ENCODE assay signal across 4 cellular contexts in genomic region chr5:174157048-174157447, GRCh38.
TF ChIP-seq lines count a peak whose summit lies in the region.

No MANE protein-coding gene starts in this region.

TF ChIP-seq in GM23338, 12 proteins besides CTCF, POLR2A, EP300 and RAD21 (continues in another document):
- TF ChIP-seq JUNB (IDR thresholded peaks at IDR 0.05; ENCODE audit: unreplicated experiment), result no peak
- TF ChIP-seq ETS1 (IDR thresholded peaks at IDR 0.05), result no peak
- no peak for TF ChIP-seq REST (IDR thresholded peaks at IDR 0.05; ENCODE audit: unreplicated experiment)
- no peak for TF ChIP-seq CREB1 (CRISPR knock-in tag; IDR thresholded peaks at IDR 0.05; ENCODE audit: low read depth)
- TF ChIP-seq EZH2 (IDR thresholded peaks at IDR 0.05; ENCODE audit: low read depth, unreplicated experiment), result no peak
- no peak for TF ChIP-seq STAT1 (IDR thresholded peaks at IDR 0.05; ENCODE audit: unreplicated experiment)
- no peak for TF ChIP-seq EZH2phosphoT487 (IDR thresholded peaks at IDR 0.05; ENCODE audit: unreplicated experiment)
- no peak for TF ChIP-seq ZNF331 (CRISPR knock-in tag; IDR thresholded peaks at IDR 0.05; ENCODE audit: low read depth)

TF ChIP-seq in WTC11, 78 proteins besides CTCF, POLR2A, EP300 and RAD21:
- TF ChIP-seq HMGXB4 (CRISPR knock-in tag; IDR thresholded peaks at IDR 0.05) (no peak), AR (CRISPR knock-in tag; IDR thresholded peaks at IDR 0.05) (no peak)

TF ChIP-seq in H1, 55 proteins besides CTCF, POLR2A, EP300 and RAD21:
- no peak for TF ChIP-seq CEBPB (IDR thresholded peaks at IDR 0.05; ENCODE audit: low read depth, low read length)
- no peak for TF ChIP-seq TEAD4 (IDR thresholded peaks at IDR 0.05; ENCODE audit: low read depth, low read length)
- no peak for TF ChIP-seq BACH1 (IDR thresholded peaks at IDR 0.05; ENCODE audit: low read length)
- TF ChIP-seq HDAC6 (IDR thresholded peaks at IDR 0.05; ENCODE audit: low read depth, low read length), result no peak
- no peak for TF ChIP-seq TAF7 (optimal IDR thresholded peaks at IDR 0.05; ENCODE audit: borderline replicate concordance, low read depth, low read length)
- no peak for TF ChIP-seq CHD2 (IDR thresholded peaks at IDR 0.05; ENCODE audit: low read length)
- no peak for TF ChIP-seq KDM5A (IDR thresholded peaks at IDR 0.05; ENCODE audit: low read length)
- TF ChIP-seq SIN3A (conservative IDR thresholded peaks at IDR 0.05 in 1 of 2, IDR thresholded peaks at IDR 0.05 in 1 of 2; ENCODE audit: low read depth in 1 of 2, low read length in 2 of 2), result no peak
- TF ChIP-seq TBP (IDR thresholded peaks at IDR 0.05; ENCODE audit: low read depth, low read length), result no peak
- TF ChIP-seq EZH2 (IDR thresholded peaks at IDR 0.05; ENCODE audit: low read depth, low read length, severe bottlenecking), result no peak
- no peak for TF ChIP-seq POU5F1 (IDR thresholded peaks at IDR 0.05; ENCODE audit: low read depth, low read length)
- no peak for TF ChIP-seq CBX8 (IDR thresholded peaks at IDR 0.05; ENCODE audit: borderline replicate concordance, low read depth, low read length)
TF ChIP-seq in H1: peak in this region for 0.

TF ChIP-seq in HepG2, 621 proteins besides CTCF, POLR2A, EP300 and RAD21:
- no peak for TF ChIP-seq PRPF4 (IDR thresholded peaks at IDR 0.05; ENCODE audit: low read depth, low read length, poor library complexity, severe bottlenecking)
- TF ChIP-seq PHB2 (IDR thresholded peaks at IDR 0.05; ENCODE audit: partially characterized antibody), result no peak
- TF ChIP-seq TAF15 (IDR thresholded peaks at IDR 0.05; ENCODE audit: low read depth, low read length, poor library complexity, severe bottlenecking), result no peak
- no peak for TF ChIP-seq HMGXB4 (CRISPR knock-in tag; IDR thresholded peaks at IDR 0.05; ENCODE audit: borderline replicate concordance in 1 of 2, low read depth in 1 of 2)
- TF ChIP-seq PITX1 (CRISPR knock-in tag; IDR thresholded peaks at IDR 0.05), result no peak
- no peak for TF ChIP-seq ZNF235 (CRISPR knock-in tag; IDR thresholded peaks at IDR 0.05; ENCODE audit: borderline replicate concordance)
- no peak for TF ChIP-seq KIAA2018 (CRISPR knock-in tag; IDR thresholded peaks at IDR 0.05; ENCODE audit: borderline replicate concordance)
- no peak for TF ChIP-seq UBTF (CRISPR knock-in tag; IDR thresholded peaks at IDR 0.05)
- TF ChIP-seq PRDM4 (CRISPR knock-in tag; IDR thresholded peaks at IDR 0.05; ENCODE audit: borderline replicate concordance), result no peak
- no peak for TF ChIP-seq NFE2L1 (CRISPR knock-in tag; IDR thresholded peaks at IDR 0.05; ENCODE audit: borderline replicate concordance)
- no peak for TF ChIP-seq U2AF2 (IDR thresholded peaks at IDR 0.05; ENCODE audit: low read depth, low read length)
- TF ChIP-seq SP4 (CRISPR knock-in tag; IDR thresholded peaks at IDR 0.05), result no peak
- no peak for TF ChIP-seq ZNF335 (CRISPR knock-in tag; IDR thresholded peaks at IDR 0.05)
TF ChIP-seq in HepG2: peak in this region for 0.
